In genomic region chr9:105858284-105858683, GRCh38 we compare ENCODE assay signal across 10 cellular contexts.
DNase-seq lines count a peak whose midpoint lies in the region; ATAC-seq lines count a peak whose summit lies in the region.
"Had no signal": no experiment of that assay in that cellular context is flagged by ENCODE, and none has a peak within 500 bp of the region (broad histone marks: within the 10 kb centered on the region; RNA-seq: fewer than 3 reads in every experiment).

No MANE protein-coding gene starts in this region.

- DNase-seq in Kasumi-1 (lab: John Stamatoyannopoulos, UW): peak; percentile 31 to 36
- DNase-seq in foreskin melanocyte: peak; percentile 29
- DNase-seq in NCI-H1417 treated with DMSO at 0.1 percent for 48 hours (lab: John Stamatoyannopoulos, UW): no peak
- DNase-seq in NCI-H128 (lab: John Stamatoyannopoulos, UW; ENCODE audit: unreplicated experiment): no peak
- DNase-seq in stimulated activated CD4-positive, alpha-beta T cell treated with anti-CD3 and anti-CD28 coated beads, Interleukin-2, amount 100 ng/mL, for 24 hours: no peak
- DNase-seq: activated CD8-positive, alpha-beta memory T cell treated with anti-CD3 and anti-CD28 coated beads, Interleukin-2, amount 50 U/mL, for 4 hours; aorta; lower lobe of right lung had no signal

- peak; percentile 90 for ATAC-seq in GM18909 (IDR thresholded peaks at IDR 0.05; ENCODE audit: poor library complexity, unreplicated experiment)
- peak; percentile 77 for ATAC-seq in GM21825 (IDR thresholded peaks at IDR 0.05; ENCODE audit: unreplicated experiment)

Comparison
In these comparisons a context has a peak if more than half of its experiments do, and no peak if none do; other contexts are left out.
1. DNase-seq: peak in Kasumi-1 (2 of 2) and foreskin melanocyte (single experiment); none in NCI-H1417 treated with DMSO at 0.1 percent for 48 hours (single experiment), NCI-H128 (single experiment) and stimulated activated CD4-positive, alpha-beta T cell treated with anti-CD3 and anti-CD28 coated beads, Interleukin-2, amount 100 ng/mL, for 24 hours (0 of 2).